ENCODE assay signal across 2 cellular contexts in the genomic region with DNA sequence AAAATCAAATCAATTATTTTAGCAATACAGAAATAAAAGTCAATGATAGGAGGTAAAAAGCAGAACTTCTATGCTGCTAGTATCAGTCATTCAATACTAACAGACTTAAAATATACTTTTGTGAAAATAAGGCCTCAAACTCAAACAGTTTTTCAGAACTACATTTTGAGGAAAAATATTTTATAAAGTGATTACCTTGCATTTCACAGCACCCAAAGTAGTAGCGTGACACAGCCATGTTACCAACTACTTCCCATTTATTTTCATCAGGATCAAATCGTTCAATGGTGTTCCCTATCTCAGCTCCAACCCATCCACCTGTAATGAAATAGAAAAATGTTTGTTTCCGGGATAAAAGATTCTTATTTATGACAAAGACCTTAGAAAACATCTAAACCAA.
TF ChIP-seq lines count a peak whose summit lies in the region.

No MANE protein-coding gene starts in this region.

TF ChIP-seq in HepG2, 621 proteins besides CTCF, POLR2A, EP300 and RAD21:
- TF ChIP-seq DNMT1 (CRISPR knock-in tag; IDR thresholded peaks at IDR 0.05) (no peak), MAFK (conservative IDR thresholded peaks at IDR 0.05 in 1 of 2, IDR thresholded peaks at IDR 0.05 in 1 of 2; ENCODE audit: low read length in 2 of 2) (peak; percentile 21 to 62; a peak in 3 of 4 replicates), MAFF (IDR thresholded peaks at IDR 0.05; ENCODE audit: low read depth, low read length) (peak; percentile 46)
TF ChIP-seq in HepG2: peak in this region for 2.

TF ChIP-seq in K562, 482 proteins besides CTCF, POLR2A, EP300 and RAD21:
- TF ChIP-seq, protein P1, sequence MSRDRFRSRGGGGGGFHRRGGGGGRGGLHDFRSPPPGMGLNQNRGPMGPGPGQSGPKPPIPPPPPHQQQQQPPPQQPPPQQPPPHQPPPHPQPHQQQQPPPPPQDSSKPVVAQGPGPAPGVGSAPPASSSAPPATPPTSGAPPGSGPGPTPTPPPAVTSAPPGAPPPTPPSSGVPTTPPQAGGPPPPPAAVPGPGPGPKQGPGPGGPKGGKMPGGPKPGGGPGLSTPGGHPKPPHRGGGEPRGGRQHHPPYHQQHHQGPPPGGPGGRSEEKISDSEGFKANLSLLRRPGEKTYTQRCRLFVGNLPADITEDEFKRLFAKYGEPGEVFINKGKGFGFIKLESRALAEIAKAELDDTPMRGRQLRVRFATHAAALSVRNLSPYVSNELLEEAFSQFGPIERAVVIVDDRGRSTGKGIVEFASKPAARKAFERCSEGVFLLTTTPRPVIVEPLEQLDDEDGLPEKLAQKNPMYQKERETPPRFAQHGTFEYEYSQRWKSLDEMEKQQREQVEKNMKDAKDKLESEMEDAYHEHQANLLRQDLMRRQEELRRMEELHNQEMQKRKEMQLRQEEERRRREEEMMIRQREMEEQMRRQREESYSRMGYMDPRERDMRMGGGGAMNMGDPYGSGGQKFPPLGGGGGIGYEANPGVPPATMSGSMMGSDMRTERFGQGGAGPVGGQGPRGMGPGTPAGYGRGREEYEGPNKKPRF (IDR thresholded peaks at IDR 0.05; ENCODE audit: low read depth, low read length): no peak
- TF ChIP-seq GTF2E2 (tag; IDR thresholded peaks at IDR 0.05) (no peak), ZSCAN32 (CRISPR knock-in tag; IDR thresholded peaks at IDR 0.05) (no peak), ZNF316 (IDR thresholded peaks at IDR 0.05) (peak; percentile 71), MAFK (IDR thresholded peaks at IDR 0.05; ENCODE audit: low read length) (peak; percentile 23; the same call in 1 of the 2 replicates), C11orf30 (IDR thresholded peaks at IDR 0.05; ENCODE audit: low read depth) (peak; percentile 32; the same call in 1 of the 2 replicates), BRD4 (IDR thresholded peaks at IDR 0.05) (no peak), MAFF (IDR thresholded peaks at IDR 0.05; ENCODE audit: low read length) (peak; percentile 64)
